Comparison of ENCODE assay signal across 10 cellular contexts in the genomic region with DNA sequence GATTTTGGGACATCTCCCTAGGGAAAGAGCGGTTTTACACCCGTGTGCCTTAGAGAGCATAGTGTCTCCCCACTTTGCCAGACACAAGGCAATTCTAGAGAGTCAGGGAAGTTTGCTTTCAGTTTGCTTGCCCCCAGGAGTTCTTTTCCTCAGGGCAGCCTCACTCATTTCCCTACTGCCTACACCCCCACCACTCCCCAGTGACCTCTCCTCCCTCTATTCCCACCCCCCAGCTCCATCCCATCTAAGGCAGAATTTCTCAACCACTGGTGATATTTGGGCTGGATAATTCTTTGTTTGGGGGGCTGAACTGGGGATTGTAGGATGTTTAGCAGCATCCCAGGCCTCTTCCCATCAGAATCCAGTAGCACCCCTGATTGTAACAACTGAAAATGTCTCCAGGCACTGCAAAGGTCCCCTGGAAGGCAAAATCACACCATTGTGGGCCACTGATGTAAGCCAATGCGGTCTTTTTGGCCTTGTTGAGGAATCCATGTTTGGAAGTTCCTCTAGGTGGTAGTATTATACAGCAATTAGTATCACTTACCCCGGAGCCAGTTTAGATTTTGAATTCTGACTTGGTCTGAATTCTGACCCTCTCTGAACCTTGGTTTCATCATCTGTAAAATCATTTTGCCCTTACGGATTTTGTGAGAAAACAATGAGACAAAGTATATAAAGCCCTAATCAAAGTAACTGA. TPM values are rescaled to one million over a fixed set of nuclear protein-coding genes. Genes with fewer than 3 reads are reported as not detected.
DNase-seq lines count a peak whose midpoint lies in the region; ATAC-seq and TF ChIP-seq lines count a peak whose summit lies in the region.
"Had no signal": no experiment of that assay in that cellular context is flagged by ENCODE, and none has a peak within 500 bp of the region (broad histone marks: within the 10 kb centered on the region; RNA-seq: fewer than 3 reads in every experiment).

No MANE protein-coding gene starts in this region.

- intact Hi-C loops in left ventricle myocardium inferior (cut with micrococcal nuclease): no loop called here
- intact Hi-C loops in Right ventricle myocardium superior (cut with DNase I): no loop called here
- intact Hi-C loops in vagina (cut with DNase I): no loop called here

- H3K36me3 ChIP-seq in left ventricle myocardium inferior (no peaks in the 10 kb centered on the region), iPS DF 6.9 (ENCODE audit: control insufficient read depth, insufficient read depth, low read length) (no peaks in the 10 kb centered on the region), vagina (no peaks in the 10 kb centered on the region)

- no peaks in the 10 kb centered on the region for H3K4me1 ChIP-seq in left ventricle myocardium inferior
- H3K4me1 ChIP-seq in iPS DF 6.9 (ENCODE audit: control insufficient read depth, insufficient read depth, low read length): no peaks in the 10 kb centered on the region
- H3K4me1 ChIP-seq in vagina: no peaks in the 10 kb centered on the region

- TF ChIP-seq CTCF in left ventricle myocardium inferior (IDR thresholded peaks at IDR 0.05; ENCODE audit: borderline replicate concordance) (peak; percentile 31), RWPE1 (conservative IDR thresholded peaks at IDR 0.05; ENCODE audit: low read depth) (no peak; the same call in 1 of the 2 replicates), vagina (IDR thresholded peaks at IDR 0.05) (peak in 2 of 3 experiments; percentile 20 to 31)

- DNase-seq in left ventricle myocardium inferior (no peak), Right ventricle myocardium superior (no peak), RWPE1 (ENCODE audit: low spot score) (peak; percentile 77), iPS DF 6.9 (ENCODE audit: low read depth, low spot score) (peak; percentile 41), vagina (ENCODE audit: extremely low spot score in 2 of 2) (peak in 1 of 2 donors; percentile 27), GOT3 (lab: John Stamatoyannopoulos, UW) (no peak), NCI-H2081 (lab: John Stamatoyannopoulos, UW) (no peak), NCI-H187 (lab: John Stamatoyannopoulos, UW) (no peak)
- DNase-seq: activated CD4-positive, CD25-positive, alpha-beta regulatory T cell had no signal

- TF ChIP-seq POLR2A in vagina (IDR thresholded peaks at IDR 0.05): no peak

- H3K27ac ChIP-seq in left ventricle myocardium inferior (replicated peaks): no peak overlapping the region
- H3K27ac ChIP-seq in RWPE1: no peak overlapping the region
- no peak overlapping the region for H3K27ac ChIP-seq in iPS DF 6.9 (ENCODE audit: low read length)
- no peak overlapping the region for H3K27ac ChIP-seq in vagina

- no peaks in the 10 kb centered on the region for H3K9me3 ChIP-seq in left ventricle myocardium inferior (replicated peaks)
- no peaks in the 10 kb centered on the region for H3K9me3 ChIP-seq in iPS DF 6.9 (ENCODE audit: control insufficient read depth, insufficient read depth, low read length)
- no peaks in the 10 kb centered on the region for H3K9me3 ChIP-seq in vagina

- no peak overlapping the region for H3K4me3 ChIP-seq in left ventricle myocardium inferior
- no peak overlapping the region for H3K4me3 ChIP-seq in iPS DF 6.9 (ENCODE audit: low read length)
- H3K4me3 ChIP-seq in vagina: no peak overlapping the region

- POLR2A ChIA-PET in RWPE1 (lab: Yijun Ruan, JAX; ENCODE audit: low non-redundant PET): interaction anchor here (0.6 kb wide), 1 partner anchor 8 kb away, joined by 5 read pairs; no protein-coding TSS in a partner anchor

- H3K27me3 ChIP-seq in left ventricle myocardium inferior (ENCODE audit: low read depth) (peaks cover 85% of the 10 kb centered on the region), iPS DF 6.9 (ENCODE audit: control insufficient read depth, insufficient read depth, low read length) (no peaks in the 10 kb centered on the region), vagina (no peaks in the 10 kb centered on the region)

- no peak for ATAC-seq in Right ventricle myocardium superior (ENCODE audit: poor library complexity)

- no CpG with 5 or more reads among the region's 5 CpGs for whole genome bisulfite sequencing in iPS DF 6.9 (ENCODE audit: insufficient coverage, insufficient read length)

- CTCF ChIA-PET in RWPE1 (lab: Yijun Ruan, JAX): interaction anchor here (0.5 to 2.0 kb wide), 7 partner anchors 38 to 294 kb away, joined by 3 to 12 read pairs (median 3); no protein-coding TSS in a partner anchor

RNA-seq across cellular contexts. Expression of a gene that starts 1.3 kb away (rescaled TPM):
- total RNA-seq in left ventricle myocardium inferior: not detected
- total RNA-seq in Right ventricle myocardium superior: not detected
- not detected for total RNA-seq in vagina
- total RNA-seq: mononuclear cell had no signal

RNA-seq across cellular contexts. Expression of a gene that starts 6.6 kb away (rescaled TPM):
- total RNA-seq in left ventricle myocardium inferior: not detected
- not detected for total RNA-seq in Right ventricle myocardium superior
- total RNA-seq in vagina: not detected
- total RNA-seq: mononuclear cell had no signal

RNA-seq across cellular contexts. Expression of a gene that starts 30.5 kb away (rescaled TPM):
- total RNA-seq in left ventricle myocardium inferior (not detected), Right ventricle myocardium superior (not detected), vagina (not detected)
- total RNA-seq: mononuclear cell had no signal

RNA-seq across cellular contexts. Expression of a gene that starts 33.2 kb away (rescaled TPM):
- total RNA-seq in left ventricle myocardium inferior (not detected), Right ventricle myocardium superior (not detected), vagina (not detected)
- total RNA-seq: mononuclear cell had no signal

Comparison
In these comparisons a context has a peak if more than half of its experiments do, and no peak if none do; other contexts are left out.
1. DNase-seq: peak in RWPE1 (single experiment) and iPS DF 6.9 (single experiment); none in left ventricle myocardium inferior (single experiment), Right ventricle myocardium superior (single experiment), GOT3 (single experiment), NCI-H2081 (0 of 2) and NCI-H187 (0 of 2).